8 cellular contexts compared by ENCODE assay signal in the genomic region with DNA sequence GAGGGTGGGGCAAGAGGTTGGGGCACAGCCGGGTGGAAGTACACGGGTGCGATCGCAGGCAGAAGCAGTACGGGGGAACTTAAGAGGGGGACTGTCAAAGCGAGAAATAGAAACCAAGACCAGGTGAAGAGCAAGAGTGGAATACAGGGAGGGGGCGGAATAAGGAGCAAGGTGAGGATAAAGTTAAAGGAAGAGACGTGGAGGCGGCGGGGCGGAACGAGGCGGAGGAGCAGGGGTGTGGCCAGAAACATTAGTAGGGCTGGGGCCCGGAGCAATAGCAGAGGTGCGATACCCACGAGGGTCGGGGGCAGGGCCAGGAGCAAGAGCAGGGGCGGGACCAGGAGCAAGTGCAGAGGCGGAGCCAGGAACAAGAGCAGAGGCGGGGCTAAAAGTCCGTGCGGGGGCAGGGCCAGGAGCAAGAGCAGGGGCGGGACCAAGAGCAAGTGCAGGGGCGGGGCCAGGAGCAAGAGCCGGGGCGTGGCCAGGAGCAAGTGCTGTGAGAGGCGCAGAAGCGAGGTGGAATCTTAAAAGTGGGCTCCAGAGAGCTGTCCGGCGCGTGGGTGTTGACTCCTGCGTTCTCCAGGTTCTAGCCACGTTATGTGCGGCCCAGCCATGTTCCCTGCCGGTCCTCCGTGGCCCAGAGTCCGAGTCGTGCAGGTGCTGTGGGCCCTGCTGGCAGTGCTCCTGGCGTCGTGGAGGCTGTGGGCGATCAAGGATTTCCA. TPM values are rescaled to one million over a fixed set of nuclear protein-coding genes. Genes with fewer than 3 reads are reported as not detected.
DNase-seq lines count a peak whose midpoint lies in the region; ATAC-seq and TF ChIP-seq lines count a peak whose summit lies in the region.

No MANE protein-coding gene starts in this region.

- no peak for TF ChIP-seq CTCF in KMS-11 (conservative IDR thresholded peaks at IDR 0.05; ENCODE audit: low read depth, low read length)
- TF ChIP-seq CTCF in esophagus muscularis mucosa (IDR thresholded peaks at IDR 0.05), result no peak

- H3K4me3 ChIP-seq in KMS-11 (IDR thresholded peaks at IDR 0.05; ENCODE audit: insufficient read depth, low read depth, low read length), result no peak overlapping the region
- peak overlapping the region; percentile 65 to 74 (median 72) for H3K4me3 ChIP-seq in esophagus muscularis mucosa

- WGBS in esophagus muscularis mucosa, result 2% methylated on average over 38 of the region's 41 CpGs

- H3K4me2 ChIP-seq in KMS-11, result peak overlapping the region; percentile 89

- no peaks in the 10 kb centered on the region for H3K36me3 Mint-ChIP-seq in activated T-cell treated with anti-CD3 and anti-CD28 coated beads, Interleukin-2, amount 50 U/mL, for 4 hours (ENCODE audit: insufficient read depth)

- peak; percentile 44 for ATAC-seq in GM21723 (IDR thresholded peaks at IDR 0.05; ENCODE audit: unreplicated experiment)
- ATAC-seq in activated T-cell treated with anti-CD3 and anti-CD28 coated beads, Interleukin-2, amount 50 U/mL, for 4 hours, result peak; percentile 66

- H3K27ac ChIP-seq in KMS-11 (peak overlapping the region; percentile 56), esophagus muscularis mucosa (replicated peaks in 1 of 4) (peak overlapping the region; percentile 92 to 99 (median 94))

- H3K9ac ChIP-seq in KMS-11, result peak overlapping the region; percentile 39; the same call in 1 of the 2 replicates

- no peaks in the 10 kb centered on the region for H3K9me3 Mint-ChIP-seq in activated T-cell treated with anti-CD3 and anti-CD28 coated beads, Interleukin-2, amount 50 U/mL, for 4 hours

- TF ChIP-seq POLR2A in esophagus muscularis mucosa (IDR thresholded peaks at IDR 0.05; ENCODE audit: low read depth), result no peak

- H4K20me1 ChIP-seq in KMS-11 (ENCODE audit: insufficient read depth), result no peaks in the 10 kb centered on the region

- peak overlapping the region; percentile 95 for H3K4me3 Mint-ChIP-seq in activated T-cell treated with anti-CD3 and anti-CD28 coated beads, Interleukin-2, amount 50 U/mL, for 4 hours

- peaks cover 9% of the 10 kb centered on the region for H3K4me1 Mint-ChIP-seq in activated T-cell treated with anti-CD3 and anti-CD28 coated beads, Interleukin-2, amount 50 U/mL, for 4 hours (ENCODE audit: low read depth)

- intact Hi-C loops in esophagus muscularis mucosa (cut with DNase I), result loop anchor here (2.0 to 10.0 kb wide), 2 partner anchors 38 to 432 kb away; partner anchors contain the start of genes PSMD8, SIPA1L3 and WDR87

- peak; percentile 95 for DNase-seq in DMS153 treated with DMSO at 0.1 percent for 48 hours (lab: John Stamatoyannopoulos, UW; ENCODE audit: unreplicated experiment)
- DNase-seq in activated T-cell treated with anti-CD3 and anti-CD28 coated beads, Interleukin-2, amount 50 U/mL, for 4 hours, result peak; percentile 95
- peak; percentile 99 for DNase-seq in esophagus muscularis mucosa (ENCODE audit: extremely low spot score)
- peak; percentile 90 for DNase-seq in myocyte (ENCODE audit: low read depth)
- peak; percentile 90 for DNase-seq in stimulated activated CD8-positive, alpha-beta memory T cell treated with anti-CD3 and anti-CD28 coated beads, Interleukin-7, amount 100 ng/mL, for 24 hours (ENCODE audit: low read depth)

- H3K36me3 ChIP-seq in KMS-11 (ENCODE audit: insufficient read depth) (no peaks in the 10 kb centered on the region), esophagus muscularis mucosa (peaks cover 0 to 38% (median 0%) of the 10 kb centered on the region in 4 donors)

- H3K27me3 ChIP-seq in KMS-11 (ENCODE audit: insufficient read depth, low read depth) (no peaks in the 10 kb centered on the region), esophagus muscularis mucosa (no peaks in the 10 kb centered on the region)

- H3K4me1 ChIP-seq in KMS-11 (ENCODE audit: low read depth, poor library complexity, severe bottlenecking) (peaks cover 6% of the 10 kb centered on the region), esophagus muscularis mucosa (peaks cover 5 to 21% (median 17%) of the 10 kb centered on the region in 4 donors)

- H3K9me3 ChIP-seq in esophagus muscularis mucosa, result no peaks in the 10 kb centered on the region

- no peak for TF ChIP-seq EP300 in esophagus muscularis mucosa (IDR thresholded peaks at IDR 0.05)

- H3K79me2 ChIP-seq in KMS-11 (ENCODE audit: insufficient read depth, low read depth), result no peaks in the 10 kb centered on the region

- H2AFZ ChIP-seq in KMS-11 (ENCODE audit: low read depth), result peak overlapping the region; percentile 99

- no peaks in the 10 kb centered on the region for H3K27me3 Mint-ChIP-seq in activated T-cell treated with anti-CD3 and anti-CD28 coated beads, Interleukin-2, amount 50 U/mL, for 4 hours (ENCODE audit: low read depth)

TF ChIP-seq in PFSK-1, 5 proteins besides CTCF, POLR2A, EP300 and RAD21:
- TF ChIP-seq POLR2AphosphoS5 (IDR thresholded peaks at IDR 0.05; ENCODE audit: low read depth, low read length), result 0 out of 2 replicates have a peak, but pooled peaks have one; percentile 32
- TF ChIP-seq SIN3A (IDR thresholded peaks at IDR 0.05; ENCODE audit: borderline replicate concordance, insufficient read depth, low read length), result no peak
- no peak for TF ChIP-seq TAF1 (IDR thresholded peaks at IDR 0.05; ENCODE audit: borderline replicate concordance, insufficient read depth, low read length)

RNA-seq across cellular contexts. Expression of gene CATSPERG, which starts 1.2 kb away (rescaled TPM):
- 2.4 TPM for polyA plus RNA-seq in PFSK-1 (2012; ENCODE audit: insufficient read length, low read depth)
- total RNA-seq in activated T-cell treated with anti-CD3 and anti-CD28 coated beads, Interleukin-2, amount 50 U/mL, for 4 hours, result 1 to 10 TPM; 2.4 to 3.1 (median 3.0) TPM
- total RNA-seq in esophagus muscularis mucosa, result 1 to 10 TPM; 2.3 to 6.6 (median 3.4) TPM
- 0.78 and 1.1 TPM in 2 replicates for total RNA-seq in myocyte
- 2.8 TPM for polyA plus RNA-seq in myocyte (2012)

RNA-seq across cellular contexts. Expression of gene KCNK6, which starts 17.2 kb away (rescaled TPM):
- 0.46 TPM for polyA plus RNA-seq in PFSK-1 (2012; ENCODE audit: insufficient read length, low read depth)
- 10 to 100 TPM in 1 of 3 donors, 1 to 10 TPM in 2; 9.2 to 10.9 (median 9.8) TPM for total RNA-seq in activated T-cell treated with anti-CD3 and anti-CD28 coated beads, Interleukin-2, amount 50 U/mL, for 4 hours
- total RNA-seq in esophagus muscularis mucosa (10 to 100 TPM in 1 of 4 donors, 1 to 10 TPM in 3; 2.3 to 13.0 (median 4.2) TPM), myocyte (1.2 and 2.3 TPM in 2 replicates)
- 5.8 TPM for polyA plus RNA-seq in myocyte (2012)

RNA-seq across cellular contexts. Expression of gene YIF1B, which starts 21.1 kb away (rescaled TPM):
- polyA plus RNA-seq in PFSK-1 (2012; ENCODE audit: insufficient read length, low read depth), result 118 TPM
- total RNA-seq in activated T-cell treated with anti-CD3 and anti-CD28 coated beads, Interleukin-2, amount 50 U/mL, for 4 hours, result 10 to 100 TPM; 48.0 to 60.1 (median 50.4) TPM
- total RNA-seq in esophagus muscularis mucosa (10 to 100 TPM; 10.8 to 26.5 (median 21.5) TPM), myocyte (51.6 and 68.5 TPM in 2 replicates)
- 75.6 TPM for polyA plus RNA-seq in myocyte (2012)

RNA-seq across cellular contexts. Expression of gene C19orf33, which starts 32.7 kb away (rescaled TPM):
- not detected for polyA plus RNA-seq in PFSK-1 (2012; ENCODE audit: insufficient read length, low read depth)
- total RNA-seq in activated T-cell treated with anti-CD3 and anti-CD28 coated beads, Interleukin-2, amount 50 U/mL, for 4 hours, result not detected
- total RNA-seq in esophagus muscularis mucosa (1 to 10 TPM; 7.8 to 8.6 (median 8.1) TPM), myocyte (not detected in 2 replicates)
- polyA plus RNA-seq in myocyte (2012), result 0.95 TPM

RNA-seq across cellular contexts. Expression of gene PSMD8, which starts 37.6 kb away (rescaled TPM):
- polyA plus RNA-seq in PFSK-1 (2012; ENCODE audit: insufficient read length, low read depth), result 529 TPM
- 100 to 1,000 TPM; 331 to 368 (median 337) TPM for total RNA-seq in activated T-cell treated with anti-CD3 and anti-CD28 coated beads, Interleukin-2, amount 50 U/mL, for 4 hours
- 100 to 1,000 TPM; 145 to 259 (median 212) TPM for total RNA-seq in esophagus muscularis mucosa
- 391 and 475 TPM in 2 replicates for total RNA-seq in myocyte
- 391 TPM for polyA plus RNA-seq in myocyte (2012)
